ENCODE assay signal across 10 cellular contexts in genomic region chr1:165712764-165713163, GRCh38.
"Had no signal": no experiment of that assay in that cellular context is flagged by ENCODE, and none has a peak within 500 bp of the region (broad histone marks: within the 10 kb centered on the region; RNA-seq: fewer than 3 reads in every experiment).

No MANE protein-coding gene starts in this region.

- H3K27ac ChIP-seq: HL-60, KMS-11 had no signal

- H3K27ac Mint-ChIP-seq: IgD-negative memory B cell had no signal

- FAIRE-seq: HepG2, HTR-8/SVneo had no signal

- ATAC-seq: HepG2 had no signal

- H3K36me3 Mint-ChIP-seq: IgD-negative memory B cell had no signal

- DNase-seq: IMR-90, Karpas-422, Kasumi-1, KBM-7, KG1 had no signal

- H3K4me1 Mint-ChIP-seq: IgD-negative memory B cell had no signal

- H3K9ac ChIP-seq: KMS-11 had no signal

- H3K4me2 ChIP-seq: KMS-11 had no signal

- H3K4me3 Mint-ChIP-seq: IgD-negative memory B cell had no signal
